Comparison of ENCODE assay signal across 1 cellular context in genomic region chr3:58020740-58021071, GRCh38.
TF ChIP-seq lines count a peak whose summit lies in the region.

No MANE protein-coding gene starts in this region.

TF ChIP-seq in H1, 55 proteins besides CTCF, POLR2A, EP300 and RAD21:
- no peak for TF ChIP-seq CBX8 (IDR thresholded peaks at IDR 0.05; ENCODE audit: borderline replicate concordance, low read depth, low read length)
- TF ChIP-seq CREB1 (IDR thresholded peaks at IDR 0.05), result no peak
- TF ChIP-seq CBX5 (IDR thresholded peaks at IDR 0.05; ENCODE audit: low read depth, low read length), result no peak
- TF ChIP-seq ZNF274 (IDR thresholded peaks at IDR 0.05; ENCODE audit: borderline replicate concordance, extremely low read depth, low read length), result no peak
- no peak for TF ChIP-seq FOSL1 (IDR thresholded peaks at IDR 0.05; ENCODE audit: insufficient read depth, low read depth, low read length)
- no peak for TF ChIP-seq SP4 (IDR thresholded peaks at IDR 0.05; ENCODE audit: low read length)
- TF ChIP-seq, protein P1, sequence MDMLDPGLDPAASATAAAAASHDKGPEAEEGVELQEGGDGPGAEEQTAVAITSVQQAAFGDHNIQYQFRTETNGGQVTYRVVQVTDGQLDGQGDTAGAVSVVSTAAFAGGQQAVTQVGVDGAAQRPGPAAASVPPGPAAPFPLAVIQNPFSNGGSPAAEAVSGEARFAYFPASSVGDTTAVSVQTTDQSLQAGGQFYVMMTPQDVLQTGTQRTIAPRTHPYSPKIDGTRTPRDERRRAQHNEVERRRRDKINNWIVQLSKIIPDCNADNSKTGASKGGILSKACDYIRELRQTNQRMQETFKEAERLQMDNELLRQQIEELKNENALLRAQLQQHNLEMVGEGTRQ (IDR thresholded peaks at IDR 0.05; ENCODE audit: low read length), result no peak
- TF ChIP-seq, protein P2, sequence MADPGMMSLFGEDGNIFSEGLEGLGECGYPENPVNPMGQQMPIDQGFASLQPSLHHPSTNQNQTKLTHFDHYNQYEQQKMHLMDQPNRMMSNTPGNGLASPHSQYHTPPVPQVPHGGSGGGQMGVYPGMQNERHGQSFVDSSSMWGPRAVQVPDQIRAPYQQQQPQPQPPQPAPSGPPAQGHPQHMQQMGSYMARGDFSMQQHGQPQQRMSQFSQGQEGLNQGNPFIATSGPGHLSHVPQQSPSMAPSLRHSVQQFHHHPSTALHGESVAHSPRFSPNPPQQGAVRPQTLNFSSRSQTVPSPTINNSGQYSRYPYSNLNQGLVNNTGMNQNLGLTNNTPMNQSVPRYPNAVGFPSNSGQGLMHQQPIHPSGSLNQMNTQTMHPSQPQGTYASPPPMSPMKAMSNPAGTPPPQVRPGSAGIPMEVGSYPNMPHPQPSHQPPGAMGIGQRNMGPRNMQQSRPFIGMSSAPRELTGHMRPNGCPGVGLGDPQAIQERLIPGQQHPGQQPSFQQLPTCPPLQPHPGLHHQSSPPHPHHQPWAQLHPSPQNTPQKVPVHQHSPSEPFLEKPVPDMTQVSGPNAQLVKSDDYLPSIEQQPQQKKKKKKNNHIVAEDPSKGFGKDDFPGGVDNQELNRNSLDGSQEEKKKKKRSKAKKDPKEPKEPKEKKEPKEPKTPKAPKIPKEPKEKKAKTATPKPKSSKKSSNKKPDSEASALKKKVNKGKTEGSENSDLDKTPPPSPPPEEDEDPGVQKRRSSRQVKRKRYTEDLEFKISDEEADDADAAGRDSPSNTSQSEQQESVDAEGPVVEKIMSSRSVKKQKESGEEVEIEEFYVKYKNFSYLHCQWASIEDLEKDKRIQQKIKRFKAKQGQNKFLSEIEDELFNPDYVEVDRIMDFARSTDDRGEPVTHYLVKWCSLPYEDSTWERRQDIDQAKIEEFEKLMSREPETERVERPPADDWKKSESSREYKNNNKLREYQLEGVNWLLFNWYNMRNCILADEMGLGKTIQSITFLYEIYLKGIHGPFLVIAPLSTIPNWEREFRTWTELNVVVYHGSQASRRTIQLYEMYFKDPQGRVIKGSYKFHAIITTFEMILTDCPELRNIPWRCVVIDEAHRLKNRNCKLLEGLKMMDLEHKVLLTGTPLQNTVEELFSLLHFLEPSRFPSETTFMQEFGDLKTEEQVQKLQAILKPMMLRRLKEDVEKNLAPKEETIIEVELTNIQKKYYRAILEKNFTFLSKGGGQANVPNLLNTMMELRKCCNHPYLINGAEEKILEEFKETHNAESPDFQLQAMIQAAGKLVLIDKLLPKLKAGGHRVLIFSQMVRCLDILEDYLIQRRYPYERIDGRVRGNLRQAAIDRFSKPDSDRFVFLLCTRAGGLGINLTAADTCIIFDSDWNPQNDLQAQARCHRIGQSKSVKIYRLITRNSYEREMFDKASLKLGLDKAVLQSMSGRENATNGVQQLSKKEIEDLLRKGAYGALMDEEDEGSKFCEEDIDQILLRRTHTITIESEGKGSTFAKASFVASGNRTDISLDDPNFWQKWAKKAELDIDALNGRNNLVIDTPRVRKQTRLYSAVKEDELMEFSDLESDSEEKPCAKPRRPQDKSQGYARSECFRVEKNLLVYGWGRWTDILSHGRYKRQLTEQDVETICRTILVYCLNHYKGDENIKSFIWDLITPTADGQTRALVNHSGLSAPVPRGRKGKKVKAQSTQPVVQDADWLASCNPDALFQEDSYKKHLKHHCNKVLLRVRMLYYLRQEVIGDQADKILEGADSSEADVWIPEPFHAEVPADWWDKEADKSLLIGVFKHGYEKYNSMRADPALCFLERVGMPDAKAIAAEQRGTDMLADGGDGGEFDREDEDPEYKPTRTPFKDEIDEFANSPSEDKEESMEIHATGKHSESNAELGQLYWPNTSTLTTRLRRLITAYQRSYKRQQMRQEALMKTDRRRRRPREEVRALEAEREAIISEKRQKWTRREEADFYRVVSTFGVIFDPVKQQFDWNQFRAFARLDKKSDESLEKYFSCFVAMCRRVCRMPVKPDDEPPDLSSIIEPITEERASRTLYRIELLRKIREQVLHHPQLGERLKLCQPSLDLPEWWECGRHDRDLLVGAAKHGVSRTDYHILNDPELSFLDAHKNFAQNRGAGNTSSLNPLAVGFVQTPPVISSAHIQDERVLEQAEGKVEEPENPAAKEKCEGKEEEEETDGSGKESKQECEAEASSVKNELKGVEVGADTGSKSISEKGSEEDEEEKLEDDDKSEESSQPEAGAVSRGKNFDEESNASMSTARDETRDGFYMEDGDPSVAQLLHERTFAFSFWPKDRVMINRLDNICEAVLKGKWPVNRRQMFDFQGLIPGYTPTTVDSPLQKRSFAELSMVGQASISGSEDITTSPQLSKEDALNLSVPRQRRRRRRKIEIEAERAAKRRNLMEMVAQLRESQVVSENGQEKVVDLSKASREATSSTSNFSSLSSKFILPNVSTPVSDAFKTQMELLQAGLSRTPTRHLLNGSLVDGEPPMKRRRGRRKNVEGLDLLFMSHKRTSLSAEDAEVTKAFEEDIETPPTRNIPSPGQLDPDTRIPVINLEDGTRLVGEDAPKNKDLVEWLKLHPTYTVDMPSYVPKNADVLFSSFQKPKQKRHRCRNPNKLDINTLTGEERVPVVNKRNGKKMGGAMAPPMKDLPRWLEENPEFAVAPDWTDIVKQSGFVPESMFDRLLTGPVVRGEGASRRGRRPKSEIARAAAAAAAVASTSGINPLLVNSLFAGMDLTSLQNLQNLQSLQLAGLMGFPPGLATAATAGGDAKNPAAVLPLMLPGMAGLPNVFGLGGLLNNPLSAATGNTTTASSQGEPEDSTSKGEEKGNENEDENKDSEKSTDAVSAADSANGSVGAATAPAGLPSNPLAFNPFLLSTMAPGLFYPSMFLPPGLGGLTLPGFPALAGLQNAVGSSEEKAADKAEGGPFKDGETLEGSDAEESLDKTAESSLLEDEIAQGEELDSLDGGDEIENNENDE (IDR thresholded peaks at IDR 0.05; ENCODE audit: insufficient replicate concordance, low read length), result no peak
- no peak for TF ChIP-seq NRF1 (IDR thresholded peaks at IDR 0.05; ENCODE audit: low read depth, low read length)
- TF ChIP-seq SAP30 (IDR thresholded peaks at IDR 0.05; ENCODE audit: insufficient read depth, insufficient replicate concordance, low read length), result no peak
- TF ChIP-seq POU5F1 (IDR thresholded peaks at IDR 0.05; ENCODE audit: low read depth, low read length), result no peak
- TF ChIP-seq HDAC6 (IDR thresholded peaks at IDR 0.05; ENCODE audit: low read depth, low read length), result no peak
- no peak for TF ChIP-seq TAF1 (IDR thresholded peaks at IDR 0.05; ENCODE audit: low read depth, low read length)
- TF ChIP-seq SUZ12 (IDR thresholded peaks at IDR 0.05; ENCODE audit: low read length), result no peak
- no peak for TF ChIP-seq TEAD4 (IDR thresholded peaks at IDR 0.05; ENCODE audit: low read depth, low read length)
- no peak for TF ChIP-seq BRCA1 (IDR thresholded peaks at IDR 0.05; ENCODE audit: low read depth, low read length)
